ENCODE assay signal across 14 cellular contexts in genomic region chr5:137218471-137218870, GRCh38.
DNase-seq lines count a peak whose midpoint lies in the region; ATAC-seq and TF ChIP-seq lines count a peak whose summit lies in the region.
"Had no signal": no experiment of that assay in that cellular context is flagged by ENCODE, and none has a peak within 500 bp of the region (broad histone marks: within the 10 kb centered on the region; RNA-seq: fewer than 3 reads in every experiment).

No MANE protein-coding gene starts in this region.

- ATAC-seq in activated T-cell treated with anti-CD3 and anti-CD28 coated beads, Interleukin-2, amount 50 U/mL, for 4 hours, result no peak
- ATAC-seq: activated T-cell treated with anti-CD3 and anti-CD28 coated beads, Interleukin-2, amount 50 U/mL, for 72 hours had no signal

- no peak overlapping the region for H3K4me2 ChIP-seq in mesenchymal stem cell (ENCODE audit: low read length, poor library complexity, severe bottlenecking)
- H3K4me2 ChIP-seq: KMS-11 had no signal

- H3K18ac ChIP-seq in mesenchymal stem cell (ENCODE audit: low read depth in 1 of 2, low read length in 2 of 2), result no peak overlapping the region

- H4K8ac ChIP-seq in mesenchymal stem cell (ENCODE audit: low read length), result no peak overlapping the region

- H4K91ac ChIP-seq in mesenchymal stem cell (ENCODE audit: low read length), result no peak overlapping the region

- no peak overlapping the region for H2BK12ac ChIP-seq in mesenchymal stem cell (ENCODE audit: low read length in 2 of 2)

- no peak overlapping the region for H3K4me3 ChIP-seq in AG10803 (ENCODE audit: low read length)
- no peak overlapping the region for H3K4me3 ChIP-seq in mesenchymal stem cell (ENCODE audit: insufficient read depth in 1 of 2, low read depth in 1 of 2, low read length in 2 of 2)
- H3K4me3 ChIP-seq in tibial artery, result no peak overlapping the region
- H3K4me3 ChIP-seq: right atrium auricular region had no signal

- peaks cover 9% of the 10 kb centered on the region for H3K27me3 Mint-ChIP-seq in activated T-cell treated with anti-CD3 and anti-CD28 coated beads, Interleukin-2, amount 50 U/mL, for 4 hours (ENCODE audit: low read depth)

- DNase-seq in AG10803 (ENCODE audit: low read depth) (peak; percentile 73), NCI-H2196 (lab: John Stamatoyannopoulos, UW; ENCODE audit: unreplicated experiment) (peak; percentile 47), dermis blood vessel endothelial cell (peak; percentile 13), mesenchymal stem cell (no peak), SW480 (ENCODE audit: low spot score) (no peak), tibial artery (no peak), HCEC 1CT (no peak)
- DNase-seq in activated T-cell treated with anti-CD3 and anti-CD28 coated beads, Interleukin-2, amount 50 U/mL, for 4 hours, result no peak
- DNase-seq: activated T-cell treated with anti-CD3 and anti-CD28 coated beads, Interleukin-2, amount 50 U/mL, for 72 hours; NCI-H2171 had no signal

- no peak overlapping the region for H3K14ac ChIP-seq in mesenchymal stem cell (ENCODE audit: low read length in 2 of 2)

- no peak overlapping the region for H3K4ac ChIP-seq in mesenchymal stem cell (ENCODE audit: low read depth in 1 of 2, low read length in 2 of 2)

- H3K9me3 ChIP-seq in mesenchymal stem cell (ENCODE audit: control insufficient read depth, low read length) (no peaks in the 10 kb centered on the region), tibial artery (no peaks in the 10 kb centered on the region)
- H3K9me3 ChIP-seq: right atrium auricular region had no signal

- H2BK5ac ChIP-seq in mesenchymal stem cell (ENCODE audit: low read depth, low read length, poor library complexity, severe bottlenecking), result no peak overlapping the region

- H3K36me3 ChIP-seq in mesenchymal stem cell (ENCODE audit: control insufficient read depth in 1 of 2, insufficient read depth in 2 of 2, low read depth in 1 of 2, low read length in 2 of 2) (no peaks in the 10 kb centered on the region), tibial artery (no peaks in the 10 kb centered on the region)
- H3K36me3 ChIP-seq: right atrium auricular region had no signal

- TF ChIP-seq CTCF in AG10803 (conservative IDR thresholded peaks at IDR 0.05; ENCODE audit: low read length) (no peak), tibial artery (IDR thresholded peaks at IDR 0.05) (no peak)

- peak overlapping the region; percentile 13 for H3K9ac ChIP-seq in mesenchymal stem cell (ENCODE audit: low read length)
- H3K9ac ChIP-seq: KMS-11 had no signal

- intact Hi-C loops in tibial artery (cut with DNase I; ENCODE audit: low total_unique reads), result no loop called here

- no peak overlapping the region for H2AK5ac ChIP-seq in mesenchymal stem cell (ENCODE audit: low read length, severe bottlenecking)

- no peak overlapping the region for H2BK120ac ChIP-seq in mesenchymal stem cell (ENCODE audit: low read depth, low read length)

- H3K23ac ChIP-seq in mesenchymal stem cell (ENCODE audit: low read length in 2 of 2), result no peak overlapping the region

- no peak overlapping the region for H3K4me3 Mint-ChIP-seq in activated T-cell treated with anti-CD3 and anti-CD28 coated beads, Interleukin-2, amount 50 U/mL, for 4 hours
- H3K4me3 Mint-ChIP-seq: activated T-cell treated with anti-CD3 and anti-CD28 coated beads, Interleukin-2, amount 50 U/mL, for 72 hours; central memory CD8-positive, alpha-beta T cell; type B pancreatic cell had no signal

- no peaks in the 10 kb centered on the region for H3K79me1 ChIP-seq in mesenchymal stem cell (replicated peaks; ENCODE audit: low read length, poor library complexity, severe bottlenecking)

- peaks cover 2% of the 10 kb centered on the region for H3K4me1 ChIP-seq in mesenchymal stem cell (ENCODE audit: control insufficient read depth, insufficient read depth, low read depth, low read length)
- peaks cover 0 to 15% (median 5%) of the 10 kb centered on the region in 4 donors for H3K4me1 ChIP-seq in tibial artery

- H2BK15ac ChIP-seq in mesenchymal stem cell (ENCODE audit: low read depth, poor library complexity, severe bottlenecking), result no peak overlapping the region

- H2AFZ ChIP-seq in mesenchymal stem cell (ENCODE audit: low read depth, low read length), result no peak overlapping the region

- no peaks in the 10 kb centered on the region for H3K9me3 Mint-ChIP-seq in activated T-cell treated with anti-CD3 and anti-CD28 coated beads, Interleukin-2, amount 50 U/mL, for 4 hours
- H3K9me3 Mint-ChIP-seq: activated T-cell treated with anti-CD3 and anti-CD28 coated beads, Interleukin-2, amount 50 U/mL, for 72 hours; central memory CD8-positive, alpha-beta T cell; type B pancreatic cell had no signal

- H3K36me3 Mint-ChIP-seq in activated T-cell treated with anti-CD3 and anti-CD28 coated beads, Interleukin-2, amount 50 U/mL, for 4 hours (ENCODE audit: insufficient read depth), result no peaks in the 10 kb centered on the region
- H3K36me3 Mint-ChIP-seq: type B pancreatic cell had no signal

- H3K27ac ChIP-seq in mesenchymal stem cell (ENCODE audit: low read length, poor library complexity, severe bottlenecking) (no peak overlapping the region), tibial artery (no peak overlapping the region)
- H3K27ac ChIP-seq: KMS-11, right atrium auricular region had no signal

- H3K4me1 Mint-ChIP-seq in activated T-cell treated with anti-CD3 and anti-CD28 coated beads, Interleukin-2, amount 50 U/mL, for 4 hours (ENCODE audit: low read depth), result no peaks in the 10 kb centered on the region
- H3K4me1 Mint-ChIP-seq: central memory CD8-positive, alpha-beta T cell had no signal

- 61% methylated on average over 1 of the region's 1 CpG for WGBS in mesenchymal stem cell

- H3K27me3 ChIP-seq in mesenchymal stem cell (ENCODE audit: control insufficient read depth in 1 of 2, insufficient read depth in 1 of 2, low read length in 2 of 2) (peaks cover 0 to 3% of the 10 kb centered on the region in 2 experiments), tibial artery (no peaks in the 10 kb centered on the region)
- H3K27me3 ChIP-seq: right atrium auricular region had no signal

Comparison
In these comparisons a context has a peak if more than half of its experiments do, and no peak if none do; other contexts are left out.
1. DNase-seq: peak in AG10803 (single experiment), NCI-H2196 (single experiment) and dermis blood vessel endothelial cell (single experiment); none in mesenchymal stem cell (single experiment), SW480 (single experiment), activated T-cell treated with anti-CD3 and anti-CD28 coated beads, Interleukin-2, amount 50 U/mL, for 4 hours (single experiment), tibial artery (0 of 2) and HCEC 1CT (single experiment).